ENCODE assay signal across 8 cellular contexts in the genomic region with DNA sequence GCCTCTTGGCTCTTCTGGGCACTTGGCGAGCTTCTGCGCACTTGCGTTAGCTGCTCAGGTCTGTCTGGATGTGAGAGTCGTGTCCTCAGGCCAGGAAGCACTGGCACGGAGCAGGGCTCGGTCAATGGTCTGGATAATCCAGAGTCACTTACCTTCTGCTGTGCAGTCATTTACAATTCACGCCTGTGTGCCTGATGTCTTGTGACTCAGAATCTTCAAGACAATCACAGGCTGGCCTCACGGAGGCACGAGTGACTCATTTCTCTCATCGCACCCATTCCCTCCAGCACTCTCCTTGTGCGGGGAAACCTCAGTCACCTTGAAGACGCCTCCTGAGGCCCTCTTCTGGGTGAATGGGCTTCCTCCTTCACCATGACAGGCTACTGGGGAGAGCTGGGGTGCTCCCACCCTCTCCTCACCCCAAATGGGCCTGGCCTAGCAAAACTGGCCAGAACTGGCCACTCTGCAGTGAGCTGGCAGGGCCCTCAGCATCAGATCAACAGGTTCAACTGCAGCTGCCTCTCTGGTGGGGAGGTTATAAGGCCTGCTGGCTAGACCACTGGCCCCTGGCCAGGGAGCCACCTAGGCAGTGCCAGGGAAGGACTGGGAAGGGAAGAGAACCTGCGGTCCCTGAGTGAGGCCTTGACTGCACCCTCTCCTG. TPM values are rescaled to one million over a fixed set of nuclear protein-coding genes. Genes with fewer than 3 reads are reported as not detected.
A peak's percentile ranks its signal among the peaks of the same experiment; 100 is the strongest.
DNase-seq lines count a peak whose midpoint lies in the region; ATAC-seq and TF ChIP-seq lines count a peak whose summit lies in the region.

No MANE protein-coding gene starts in this region.

- H3K4me1 Mint-ChIP-seq in CD4-positive, alpha-beta memory T cell = peaks cover 16 to 44% (median 29%) of the 10 kb centered on the region in 4 donors
- H3K4me1 Mint-ChIP-seq in nephron progenitor cell = peaks cover 38% of the 10 kb centered on the region

- H3K36me3 ChIP-seq in CD4-positive, alpha-beta memory T cell (ENCODE audit: insufficient read depth, low read length) = peaks cover 5% of the 10 kb centered on the region
- peaks cover 7% of the 10 kb centered on the region; the same call in 1 of the 2 replicates for H3K36me3 ChIP-seq in HUES48 (ENCODE audit: control insufficient read depth, insufficient read depth, low read length)

- peak overlapping the region; percentile 59 to 92 (median 89) for H3K27ac Mint-ChIP-seq in CD4-positive, alpha-beta memory T cell
- H3K27ac Mint-ChIP-seq in nephron progenitor cell = peak overlapping the region; percentile 88

- intact Hi-C loops in CD4-positive, alpha-beta memory T cell (cut with micrococcal nuclease) = no loop called here

- CTCF ChIA-PET in CD4-positive, alpha-beta memory T cell (lab: Charles Lee; ENCODE audit: partially characterized antibody) = no interaction called here

- peaks cover 0 to 8% of the 10 kb centered on the region in 2 donors for H3K36me3 Mint-ChIP-seq in CD4-positive, alpha-beta memory T cell
- H3K36me3 Mint-ChIP-seq in nephron progenitor cell (ENCODE audit: low read depth) = peaks cover 12% of the 10 kb centered on the region

- no peak overlapping the region for H3K9ac ChIP-seq in HUES48 (ENCODE audit: low read depth, low read length)

- ATAC-seq in HG02981 (IDR thresholded peaks at IDR 0.05; ENCODE audit: unreplicated experiment) = no peak
- no peak for ATAC-seq in GM18873 (IDR thresholded peaks at IDR 0.05; ENCODE audit: low FRiP score, unreplicated experiment)

- no peak for TF ChIP-seq CTCF in nephron progenitor cell (IDR thresholded peaks at IDR 0.05)

- H3K27me3 ChIP-seq in CD4-positive, alpha-beta memory T cell (ENCODE audit: insufficient read depth, low read length) = no peaks in the 10 kb centered on the region
- H3K27me3 ChIP-seq in HUES48 (ENCODE audit: control insufficient read depth, insufficient read depth, low read length) = no peaks in the 10 kb centered on the region

- no peaks in the 10 kb centered on the region for H3K27me3 Mint-ChIP-seq in CD4-positive, alpha-beta memory T cell
- no peaks in the 10 kb centered on the region for H3K27me3 Mint-ChIP-seq in nephron progenitor cell (ENCODE audit: low read depth, poor library complexity)

- no peak overlapping the region for H3K4me3 ChIP-seq in CD4-positive, alpha-beta memory T cell (ENCODE audit: low read length in 2 of 2)
- H3K4me3 ChIP-seq in HUES48 (ENCODE audit: low read depth, low read length) = peak overlapping the region; percentile 93; the same call in 1 of the 2 replicates

- H3K4me3 Mint-ChIP-seq in CD4-positive, alpha-beta memory T cell = peak overlapping the region in 7 of 8 donors; percentile 21 to 84 (median 49)
- peak overlapping the region; percentile 89 for H3K4me3 Mint-ChIP-seq in nephron progenitor cell

- peak in 2 of 5 donors; percentile 14 to 74 for DNase-seq in CD4-positive, alpha-beta memory T cell
- peak; percentile 88 for DNase-seq in activated CD4-positive, alpha-beta T cell treated with anti-CD3 and anti-CD28 coated beads for 48 hours
- DNase-seq in dermis blood vessel endothelial cell = peak; percentile 85
- DNase-seq in nephron progenitor cell = no peak
- peak; percentile 36 for DNase-seq in superior temporal gyrus (ENCODE audit: extremely low spot score)

- peaks cover 0 to 2% (median 0%) of the 10 kb centered on the region in 8 donors for H3K9me3 Mint-ChIP-seq in CD4-positive, alpha-beta memory T cell
- H3K9me3 Mint-ChIP-seq in nephron progenitor cell = no peaks in the 10 kb centered on the region

- POLR2A ChIA-PET in CD4-positive, alpha-beta memory T cell (lab: Charles Lee; ENCODE audit: partially characterized antibody) = interaction anchor here (1.6 to 2.1 kb wide), 2 partner anchors 28 to 170 kb away, joined by 3 to 8 read pairs; no protein-coding TSS in a partner anchor

- peaks cover 40% of the 10 kb centered on the region for H3K4me1 ChIP-seq in CD4-positive, alpha-beta memory T cell (ENCODE audit: insufficient read depth, low read length)
- peaks cover 13% of the 10 kb centered on the region; the same call in 1 of the 2 replicates for H3K4me1 ChIP-seq in HUES48 (ENCODE audit: control insufficient read depth, insufficient read depth, low read length)

- peak overlapping the region; percentile 89 for H3K27ac ChIP-seq in CD4-positive, alpha-beta memory T cell (ENCODE audit: low read depth, low read length)
- H3K27ac ChIP-seq in HUES48 (ENCODE audit: low read depth, low read length) = peak overlapping the region; percentile 3

- H3K9me3 ChIP-seq in CD4-positive, alpha-beta memory T cell (ENCODE audit: control insufficient read depth in 1 of 2, low read length in 2 of 2) = no peaks in the 10 kb centered on the region
- no peaks in the 10 kb centered on the region for H3K9me3 ChIP-seq in HUES48 (ENCODE audit: control insufficient read depth, insufficient read depth, low read length)

RNA-seq across cellular contexts. Expression of gene CAPN15, which starts 1.9 kb away (rescaled TPM):
- total RNA-seq in CD4-positive, alpha-beta memory T cell = 10 to 100 TPM; 74.0 to 77.4 TPM
- polyA plus RNA-seq in CD4-positive, alpha-beta memory T cell = 10 to 100 TPM in 1 of 2 donors, 1 to 10 TPM in 1; 5.3 to 14.1 TPM
- total RNA-seq in dermis blood vessel endothelial cell = 50.5 and 83.4 TPM in 2 replicates

RNA-seq across cellular contexts. Expression of gene PRR35, which starts 34.5 kb away (rescaled TPM):
- total RNA-seq in CD4-positive, alpha-beta memory T cell = not detected
- polyA plus RNA-seq in CD4-positive, alpha-beta memory T cell = not detected
- not detected in 2 replicates for total RNA-seq in dermis blood vessel endothelial cell

RNA-seq across cellular contexts. Expression of gene NHLRC4, which starts 41.2 kb away (rescaled TPM):
- total RNA-seq in CD4-positive, alpha-beta memory T cell = 1 to 10 TPM; 2.4 to 3.2 TPM
- 1 to 10 TPM; 2.1 to 2.7 TPM for polyA plus RNA-seq in CD4-positive, alpha-beta memory T cell
- total RNA-seq in dermis blood vessel endothelial cell = 1.9 and 2.7 TPM in 2 replicates

RNA-seq across cellular contexts. Expression of gene PIGQ, which starts 44.1 kb away (rescaled TPM):
- 10 to 100 TPM; 61.4 to 63.3 TPM for total RNA-seq in CD4-positive, alpha-beta memory T cell
- 10 to 100 TPM in 1 of 2 donors, 1 to 10 TPM in 1; 7.2 to 12.5 TPM for polyA plus RNA-seq in CD4-positive, alpha-beta memory T cell
- total RNA-seq in dermis blood vessel endothelial cell = 25.4 and 32.2 TPM in 2 replicates
